ENCODE assay signal across 8 cellular contexts in the genomic region with DNA sequence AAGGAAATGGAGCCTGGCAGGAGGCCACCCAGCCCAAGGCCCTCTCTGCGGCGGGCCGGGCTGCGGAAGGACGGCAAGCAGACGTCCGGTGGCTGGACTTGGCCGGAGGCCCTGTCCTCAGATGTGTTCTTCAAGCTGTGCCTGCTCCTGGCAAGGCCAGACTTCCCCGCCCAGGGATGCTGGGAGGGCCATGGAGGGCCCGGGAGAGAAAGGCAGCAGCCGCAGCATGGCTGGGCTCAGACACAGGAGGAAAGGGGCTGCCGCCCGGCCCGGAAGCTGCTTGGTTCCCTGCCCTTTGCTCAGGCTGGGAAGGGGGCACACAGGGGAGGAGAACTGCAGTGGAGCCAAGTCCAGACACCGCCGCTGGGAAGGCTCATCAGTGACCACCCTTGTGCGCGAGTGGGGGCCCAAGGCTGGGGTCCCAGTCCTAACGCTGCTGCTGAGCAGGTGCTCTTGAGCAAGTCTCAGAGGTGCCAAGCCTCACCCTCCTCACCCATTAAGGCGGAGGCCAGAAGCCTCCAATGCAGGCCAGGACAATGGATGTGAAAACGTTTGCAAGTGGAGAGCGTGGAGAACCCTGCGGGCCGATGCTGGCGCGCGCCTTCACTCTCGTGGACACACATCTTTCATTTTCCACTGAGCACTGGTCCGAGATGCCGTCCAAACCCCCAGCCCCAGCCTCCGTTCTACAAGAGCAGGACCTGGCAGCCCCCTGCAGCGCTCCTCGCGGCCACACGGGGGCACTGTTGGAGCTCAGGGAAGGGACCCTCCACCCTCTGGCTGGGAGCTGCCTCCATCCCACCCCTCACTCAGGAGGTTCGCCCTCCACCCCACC.
DNase-seq lines count a peak whose midpoint lies in the region; ATAC-seq and TF ChIP-seq lines count a peak whose summit lies in the region.

No MANE protein-coding gene starts in this region.

- H3K4me3 ChIP-seq in epithelial cell of esophagus (ENCODE audit: low read length): no peak overlapping the region

- H3K9me3 Mint-ChIP-seq in nephron: no peaks in the 10 kb centered on the region

- H3K36me3 Mint-ChIP-seq in nephron (ENCODE audit: low read depth): no peaks in the 10 kb centered on the region

- TF ChIP-seq CTCF in epithelial cell of esophagus (IDR thresholded peaks at IDR 0.05; ENCODE audit: insufficient read depth, low read depth, low read length, missing control alignments) (peak; percentile 68), nephron (IDR thresholded peaks at IDR 0.05; ENCODE audit: unreplicated experiment in 3 of 3) (peak; percentile 94 to 97 (median 96))

- DNase-seq in NCI-H1092 treated with DMSO at 0.1 percent for 48 hours (lab: John Stamatoyannopoulos, UW) (peak; percentile 31), NCI-H1092 (lab: John Stamatoyannopoulos, UW) (no peak), NCI-H2029 (lab: John Stamatoyannopoulos, UW) (peak; percentile 37), epithelial cell of esophagus (ENCODE audit: low read depth) (peak; percentile 15)
- peak; percentile 20 to 33 for DNase-seq in activated CD8-positive, alpha-beta memory T cell treated with anti-CD3 and anti-CD28 coated beads for 4 hours (ENCODE audit: low read depth in 2 of 2)
- peak; percentile 12 to 61 (median 50) for DNase-seq in stimulated activated naive CD4-positive, alpha-beta T cell (lab: John Stamatoyannopoulos, UW)

- no peak overlapping the region for H3K4me3 Mint-ChIP-seq in nephron

- peaks cover 30% of the 10 kb centered on the region for H3K27me3 Mint-ChIP-seq in nephron (ENCODE audit: low read depth)

- H3K27ac Mint-ChIP-seq in nephron: no peak overlapping the region

- H3K4me1 Mint-ChIP-seq in nephron: peaks cover 13% of the 10 kb centered on the region

- ATAC-seq in GM21737 (IDR thresholded peaks at IDR 0.05; ENCODE audit: unreplicated experiment): no peak
